Comparison of ENCODE assay signal across 1 cellular context in genomic region chr17:74646231-74646630, GRCh38.
TF ChIP-seq lines count a peak whose summit lies in the region.

No MANE protein-coding gene starts in this region.

TF ChIP-seq in HCT116, 20 proteins besides CTCF, POLR2A, EP300 and RAD21 (continued from another document):
- TF ChIP-seq, protein P1, sequence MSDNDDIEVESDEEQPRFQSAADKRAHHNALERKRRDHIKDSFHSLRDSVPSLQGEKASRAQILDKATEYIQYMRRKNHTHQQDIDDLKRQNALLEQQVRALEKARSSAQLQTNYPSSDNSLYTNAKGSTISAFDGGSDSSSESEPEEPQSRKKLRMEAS (IDR thresholded peaks at IDR 0.05), result no peak
- TF ChIP-seq CBX3 (IDR thresholded peaks at IDR 0.05; ENCODE audit: low read depth), result 0 out of 2 replicates have a peak, but pooled peaks have one; percentile 63
- no peak for TF ChIP-seq JUND (IDR thresholded peaks at IDR 0.05)
- no peak for TF ChIP-seq EZH2 (IDR thresholded peaks at IDR 0.05)
- no peak for TF ChIP-seq ZNF274 (IDR thresholded peaks at IDR 0.05; ENCODE audit: low read depth, low read length)
- no peak for TF ChIP-seq EGR1 (IDR thresholded peaks at IDR 0.05; ENCODE audit: low read depth)
- TF ChIP-seq TCF7L2 (IDR thresholded peaks at IDR 0.05; ENCODE audit: borderline replicate concordance, extremely low read depth, insufficient read depth, insufficient read length), result no peak
- no peak for TF ChIP-seq FOSL1 (IDR thresholded peaks at IDR 0.05; ENCODE audit: low read depth)
- peak; percentile 27; the same call in 1 of the 2 replicates for TF ChIP-seq SP1 (IDR thresholded peaks at IDR 0.05; ENCODE audit: low read depth)
- TF ChIP-seq YY1 (IDR thresholded peaks at IDR 0.05; ENCODE audit: extremely low read depth, insufficient replicate concordance, low read depth, low read length), result peak; percentile 69
- TF ChIP-seq ZFX (IDR thresholded peaks at IDR 0.05), result no peak
- no peak for TF ChIP-seq ELF1 (IDR thresholded peaks at IDR 0.05; ENCODE audit: borderline replicate concordance, low read depth)
